24 cellular contexts compared by ENCODE assay signal in the genomic region with DNA sequence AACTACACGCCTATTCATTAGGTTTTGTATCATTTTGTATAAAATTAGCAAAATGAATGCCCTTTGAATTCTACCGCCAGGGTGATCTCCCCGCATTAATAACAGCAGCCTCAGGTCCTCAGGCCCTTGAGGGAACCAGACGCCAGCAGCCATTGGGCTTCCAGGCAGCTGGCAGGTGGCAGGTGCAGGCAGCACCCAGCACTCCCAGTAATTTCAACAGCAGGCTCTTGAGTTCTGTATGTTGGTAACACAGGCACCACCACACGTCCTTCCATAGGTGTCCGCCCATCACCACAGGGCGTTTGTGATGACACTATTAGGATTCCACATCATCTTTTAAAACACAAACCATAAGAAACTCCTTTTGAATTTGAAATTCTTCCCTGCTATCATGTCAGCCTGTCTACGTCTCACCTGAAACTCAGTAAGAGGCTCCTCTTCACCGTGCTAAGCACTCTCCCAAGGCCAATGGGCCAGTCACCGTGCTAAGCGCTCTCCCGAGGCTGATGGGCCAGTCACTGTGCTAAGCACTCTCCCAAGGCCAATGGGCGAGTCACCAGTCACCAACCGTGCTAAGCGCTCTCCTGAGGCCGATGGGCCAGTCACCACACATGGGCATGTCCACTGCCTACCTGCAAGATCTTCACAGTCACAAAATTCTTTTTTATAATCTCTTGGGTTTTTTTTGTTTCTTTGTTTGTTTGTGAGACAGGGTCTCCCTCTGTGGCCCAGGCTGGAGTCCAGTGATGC.
DNase-seq lines count a peak whose midpoint lies in the region; ATAC-seq and TF ChIP-seq lines count a peak whose summit lies in the region.
"Had no signal": no experiment of that assay in that cellular context is flagged by ENCODE, and none has a peak within 500 bp of the region (broad histone marks: within the 10 kb centered on the region; RNA-seq: fewer than 3 reads in every experiment).

No MANE protein-coding gene starts in this region.

- DNase-seq in NCI-H128 (lab: John Stamatoyannopoulos, UW; ENCODE audit: unreplicated experiment), result peak; percentile 41
- peak; percentile 86 for DNase-seq in NCI-H2107 (lab: John Stamatoyannopoulos, UW)
- peak; percentile 88 for DNase-seq in NCI-H774 (lab: John Stamatoyannopoulos, UW)
- peak; percentile 11 for DNase-seq in testis
- DNase-seq in anterior cingulate cortex (lab: John Stamatoyannopoulos, UW), result no peak
- no peak for DNase-seq in HuH-7.5 (ENCODE audit: low spot score)
- DNase-seq: activated B cell treated with CpG ODN at 0.5 μM for 24 hours; activated naive CD8-positive, alpha-beta T cell treated with anti-CD3 and anti-CD28 coated beads for 36 hours; activated T-cell treated with anti-CD3 and anti-CD28 coated beads, Interleukin-2, amount 50 U/mL, for 72 hours; brain microvascular endothelial cell; cortex of kidney; naive B cell; NCI-H2227 treated with DMSO at 0.1 percent for 48 hours; SIG-M5; small intestine; stimulated activated CD8-positive, alpha-beta memory T cell treated with anti-CD3 and anti-CD28 coated beads, Interleukin-4, amount 100 ng/mL, for 48 hours; substantia nigra; T-helper 2 cell had no signal

- no peaks in the 10 kb centered on the region for H3K27me3 ChIP-seq in testis
- H3K27me3 ChIP-seq: brain microvascular endothelial cell, vagina had no signal

- no peak overlapping the region for H3K27ac ChIP-seq in testis
- H3K27ac ChIP-seq: brain microvascular endothelial cell, prostate gland, vagina had no signal

- 92 to 94% methylated on average over 16 of the region's 16 CpGs for WGBS in testis, 2 donors

- TF ChIP-seq POLR2A in testis (IDR thresholded peaks at IDR 0.05), result no peak

- no peak overlapping the region for H3K4me3 ChIP-seq in testis
- H3K4me3 ChIP-seq: GM12878, prostate gland, vagina had no signal

- no peak for TF ChIP-seq CTCF in testis (IDR thresholded peaks at IDR 0.05)

- peaks cover 6% of the 10 kb centered on the region for H3K4me1 ChIP-seq in testis
- H3K4me1 ChIP-seq: Caco-2, prostate gland, vagina had no signal

- no peak for ATAC-seq in GM21737 (IDR thresholded peaks at IDR 0.05; ENCODE audit: unreplicated experiment)
- ATAC-seq: activated T-cell treated with anti-CD3 and anti-CD28 coated beads, Interleukin-2, amount 50 U/mL, for 72 hours; GM12878; HCT116 had no signal

- intact Hi-C loops in testis (cut with DNase I; ENCODE audit: low total_unique reads), result no loop called here

- no peaks in the 10 kb centered on the region for H3K9me3 ChIP-seq in testis
- H3K9me3 ChIP-seq: Caco-2, prostate gland, vagina had no signal

- no peaks in the 10 kb centered on the region for H3K36me3 ChIP-seq in testis (ENCODE audit: low read depth, missing control alignments)
- H3K36me3 ChIP-seq: brain microvascular endothelial cell, prostate gland, vagina had no signal

Comparison
In these comparisons a context has a peak if more than half of its experiments do, and no peak if none do; other contexts are left out.
1. DNase-seq: peak in NCI-H128 (single experiment), NCI-H2107 (single experiment), NCI-H774 (single experiment) and testis (single experiment); none in anterior cingulate cortex (0 of 58) and HuH-7.5 (single experiment).